ENCODE assay signal across 9 cellular contexts in genomic region chr3:106332884-106333283, GRCh38.
A peak's percentile ranks its signal among the peaks of the same experiment; 100 is the strongest.
DNase-seq lines count a peak whose midpoint lies in the region; ATAC-seq and TF ChIP-seq lines count a peak whose summit lies in the region.
"Had no signal": no experiment of that assay in that cellular context is flagged by ENCODE, and none has a peak within 500 bp of the region (broad histone marks: within the 10 kb centered on the region; RNA-seq: fewer than 3 reads in every experiment).

No MANE protein-coding gene starts in this region.

- DNase-seq in activated CD4-positive, alpha-beta T cell treated with anti-CD3 and anti-CD28 coated beads for 36 hours, result peak; percentile 80
- DNase-seq in activated CD4-positive, alpha-beta T cell treated with anti-CD3 and anti-CD28 coated beads, Interleukin-2, amount 50 U/mL, for 4 hours, result no peak
- DNase-seq in stimulated activated CD8-positive, alpha-beta memory T cell treated with anti-CD3 and anti-CD28 coated beads, Interleukin-7, amount 100 ng/mL, for 24 hours (ENCODE audit: low read depth), result peak; percentile 18
- DNase-seq in esophagus squamous epithelium (lab: John Stamatoyannopoulos, UW) (no peak), HuH-7 (ENCODE audit: low spot score) (no peak), WERI-Rb-1 (no peak)

- TF ChIP-seq POLR2A in esophagus squamous epithelium (IDR thresholded peaks at IDR 0.05), result no peak

- peaks cover 80% of the 10 kb centered on the region for H3K4me1 Mint-ChIP-seq in activated CD4-positive, alpha-beta T cell treated with anti-CD3 and anti-CD28 coated beads for 36 hours
- peaks cover 69% of the 10 kb centered on the region for H3K4me1 Mint-ChIP-seq in activated naive CD8-positive, alpha-beta T cell (ENCODE audit: low read depth)

- no peaks in the 10 kb centered on the region for H3K27me3 ChIP-seq in esophagus squamous epithelium
- H3K27me3 ChIP-seq in WERI-Rb-1 (ENCODE audit: insufficient read depth, low read depth, severe bottlenecking), result no peaks in the 10 kb centered on the region

- H3K4me1 ChIP-seq in esophagus squamous epithelium, result no peaks in the 10 kb centered on the region

- WGBS in esophagus squamous epithelium, 2 donors, result 49 to 53% methylated on average over 2 of the region's 2 CpGs

- H3K9me3 Mint-ChIP-seq in activated CD4-positive, alpha-beta T cell treated with anti-CD3 and anti-CD28 coated beads for 36 hours (ENCODE audit: low read depth), result peaks cover 4% of the 10 kb centered on the region
- H3K9me3 Mint-ChIP-seq in activated naive CD8-positive, alpha-beta T cell (ENCODE audit: low read depth), result peaks cover 3% of the 10 kb centered on the region

- CTCF ChIA-PET in activated CD4-positive, alpha-beta T cell treated with anti-CD3 and anti-CD28 coated beads for 36 hours (lab: Charles Lee), result interaction anchor here (0.6 to 3.2 kb wide), 11 partner anchors 30 to 322 kb away, joined by 3 to 15 read pairs (median 3); no protein-coding TSS in a partner anchor

- no peak overlapping the region for H3K27ac ChIP-seq in esophagus squamous epithelium
- H3K27ac ChIP-seq in WERI-Rb-1, result no peak overlapping the region

- H3K4me3 ChIP-seq in esophagus squamous epithelium, result no peak overlapping the region
- no peak overlapping the region for H3K4me3 ChIP-seq in WERI-Rb-1 (ENCODE audit: low read depth, low read length)
- H3K4me3 ChIP-seq: lung had no signal

- POLR2A ChIA-PET in activated CD4-positive, alpha-beta T cell treated with anti-CD3 and anti-CD28 coated beads for 36 hours (lab: Charles Lee), result interaction anchor here (0.7 to 1.0 kb wide), 2 partner anchors 500 to 506 kb away, joined by 3 read pairs; no protein-coding TSS in a partner anchor

- ATAC-seq in activated CD4-positive, alpha-beta T cell treated with anti-CD3 and anti-CD28 coated beads for 36 hours, result peak; percentile 67
- ATAC-seq in HG03354 (IDR thresholded peaks at IDR 0.05; ENCODE audit: poor library complexity, severe bottlenecking, unreplicated experiment), result peak; percentile 73

- peaks cover 14% of the 10 kb centered on the region for H3K36me3 Mint-ChIP-seq in activated CD4-positive, alpha-beta T cell treated with anti-CD3 and anti-CD28 coated beads for 36 hours (ENCODE audit: low read depth)
- H3K36me3 Mint-ChIP-seq in activated naive CD8-positive, alpha-beta T cell, result no peaks in the 10 kb centered on the region

- no peaks in the 10 kb centered on the region for H3K36me3 ChIP-seq in esophagus squamous epithelium
- H3K36me3 ChIP-seq in WERI-Rb-1, result no peaks in the 10 kb centered on the region

- no peak for TF ChIP-seq CTCF in esophagus squamous epithelium (IDR thresholded peaks at IDR 0.05)
- TF ChIP-seq CTCF in WERI-Rb-1 (IDR thresholded peaks at IDR 0.05; ENCODE audit: low read depth, low read length), result no peak

- intact Hi-C loops in activated CD4-positive, alpha-beta T cell treated with anti-CD3 and anti-CD28 coated beads for 36 hours (cut with DNase I, micrococcal nuclease), result loop anchor here (1.0 to 10.0 kb wide), 22 partner anchors 30 to 966 kb away; partner anchors contain the start of genes ALCAM (in 1 of the 2) and CBLB (in 1 of the 2)
- intact Hi-C loops in esophagus squamous epithelium (cut with DNase I), result no loop called here

- no peaks in the 10 kb centered on the region for H3K27me3 Mint-ChIP-seq in activated CD4-positive, alpha-beta T cell treated with anti-CD3 and anti-CD28 coated beads for 36 hours
- no peaks in the 10 kb centered on the region for H3K27me3 Mint-ChIP-seq in activated naive CD8-positive, alpha-beta T cell

- H3K9me3 ChIP-seq in esophagus squamous epithelium (no peaks in the 10 kb centered on the region), WERI-Rb-1 (ENCODE audit: severe bottlenecking) (no peaks in the 10 kb centered on the region)

- peak overlapping the region; percentile 82 for H3K27ac Mint-ChIP-seq in activated CD4-positive, alpha-beta T cell treated with anti-CD3 and anti-CD28 coated beads for 36 hours
- H3K27ac Mint-ChIP-seq in activated naive CD8-positive, alpha-beta T cell, result peak overlapping the region; percentile 98

- H3K4me3 Mint-ChIP-seq in activated CD4-positive, alpha-beta T cell treated with anti-CD3 and anti-CD28 coated beads for 36 hours, result no peak overlapping the region
- no peak overlapping the region for H3K4me3 Mint-ChIP-seq in activated naive CD8-positive, alpha-beta T cell

Comparison
In these comparisons a context has a peak if more than half of its experiments do, and no peak if none do; other contexts are left out.
1. DNase-seq: peak in activated CD4-positive, alpha-beta T cell treated with anti-CD3 and anti-CD28 coated beads for 36 hours (single experiment) and stimulated activated CD8-positive, alpha-beta memory T cell treated with anti-CD3 and anti-CD28 coated beads, Interleukin-7, amount 100 ng/mL, for 24 hours (single experiment); none in activated CD4-positive, alpha-beta T cell treated with anti-CD3 and anti-CD28 coated beads, Interleukin-2, amount 50 U/mL, for 4 hours (0 of 2), esophagus squamous epithelium (single experiment), HuH-7 (single experiment) and WERI-Rb-1 (single experiment).